23 cellular contexts compared by ENCODE assay signal in genomic region chr18:73947180-73947989, GRCh38.
DNase-seq lines count a peak whose midpoint lies in the region; ATAC-seq and TF ChIP-seq lines count a peak whose summit lies in the region.
"Had no signal": no experiment of that assay in that cellular context is flagged by ENCODE, and none has a peak within 500 bp of the region (broad histone marks: within the 10 kb centered on the region; RNA-seq: fewer than 3 reads in every experiment).

No MANE protein-coding gene starts in this region.

- TF ChIP-seq CTCF in Calu3 (IDR thresholded peaks at IDR 0.05; ENCODE audit: unreplicated experiment) (no peak), GM10248 (IDR thresholded peaks at IDR 0.05; ENCODE audit: control extremely low read depth, extremely low read depth, low read depth, missing control alignments) (no peak), colonic mucosa (IDR thresholded peaks at IDR 0.05) (no peak)

- intact Hi-C loops in Calu3 (cut with micrococcal nuclease; ENCODE audit: unreplicated experiment), result no loop called here
- intact Hi-C loops in colonic mucosa (cut with DNase I), result no loop called here

- no peak overlapping the region for H3K9ac ChIP-seq in colonic mucosa (ENCODE audit: low read depth in 2 of 2, low read length in 2 of 2)

- H3K4me3 ChIP-seq in mesodermal cell (ENCODE audit: extremely low read depth, insufficient read depth, low read length, poor library complexity, severe bottlenecking) (no peak overlapping the region), colonic mucosa (no peak overlapping the region)
- H3K4me3 ChIP-seq: HAP-1, heart right ventricle, left lung, sigmoid colon, SJCRH30, suprapubic skin had no signal

- H3K9me3 ChIP-seq in mesodermal cell (ENCODE audit: control insufficient read depth, low read length) (peaks cover 8% of the 10 kb centered on the region), colonic mucosa (no peaks in the 10 kb centered on the region)
- H3K9me3 ChIP-seq: HAP-1, sigmoid colon, SJCRH30, suprapubic skin had no signal

- POLR2A ChIA-PET in GM10248 (lab: Yijun Ruan, JAX), result no interaction called here

- H3K27ac Mint-ChIP-seq in Calu3 (ENCODE audit: unreplicated experiment), result peak overlapping the region; percentile 76
- H3K27ac Mint-ChIP-seq: activated CD4-positive, alpha-beta T cell treated with anti-CD3 and anti-CD28 coated beads, Interleukin-2, amount 10 ng/mL, durations not matched to agents 7 days and 5 days; activated naive CD8-positive, alpha-beta T cell treated with anti-CD3 and anti-CD28 coated beads, Interleukin-2, amount 10 ng/mL, durations not matched to agents 7 days and 5 days; activated T-helper 17 cell treated with anti-CD3 and anti-CD28 coated beads, Interleukin-2, amount 50 U/mL, for 72 hours; dendritic cell treated with granulocyte-macrophage colony-stimulating factor and Interleukin-4, amounts not matched to agents 40 ng/mL and 50 ng/mL, for 4 days; T-helper 1 cell treated with Interleukin-12 subunit alpha and Interleukin-12 subunit beta and Interleukin-4 antibody, amounts not matched to agents 30 μg/mL and 1 μg/mL, for 36 hours had no signal

- no peak for DNase-seq in Calu3
- peak; percentile 47 for DNase-seq in NCI-H2081 treated with DMSO at 0.1 percent for 48 hours (lab: John Stamatoyannopoulos, UW)
- no peak for DNase-seq in GM10248 (ENCODE audit: extremely low spot score)
- DNase-seq in stimulated activated CD4-positive, alpha-beta T cell treated with anti-CD3 and anti-CD28 coated beads, Interleukin-4, amount 100 ng/mL, for 4 hours, result no peak
- DNase-seq in colonic mucosa, result no peak
- DNase-seq: activated CD4-positive, alpha-beta T cell treated with anti-CD3 and anti-CD28 coated beads, Interleukin-2, amount 10 ng/mL, durations not matched to agents 7 days and 5 days; activated naive CD8-positive, alpha-beta T cell treated with anti-CD3 and anti-CD28 coated beads, Interleukin-2, amount 10 ng/mL, durations not matched to agents 7 days and 5 days; GDM1; heart right ventricle; KBM-7; left lung; midbrain; nephron progenitor cell; sigmoid colon; SJCRH30 had no signal

- no peak overlapping the region for H3K4me3 Mint-ChIP-seq in Calu3 (ENCODE audit: low read depth, unreplicated experiment)
- H3K4me3 Mint-ChIP-seq: activated CD4-positive, alpha-beta T cell treated with anti-CD3 and anti-CD28 coated beads, Interleukin-2, amount 10 ng/mL, durations not matched to agents 7 days and 5 days; activated naive CD8-positive, alpha-beta T cell treated with anti-CD3 and anti-CD28 coated beads, Interleukin-2, amount 10 ng/mL, durations not matched to agents 7 days and 5 days; activated T-helper 17 cell treated with anti-CD3 and anti-CD28 coated beads, Interleukin-2, amount 50 U/mL, for 72 hours; dendritic cell treated with granulocyte-macrophage colony-stimulating factor and Interleukin-4, amounts not matched to agents 40 ng/mL and 50 ng/mL, for 4 days; nephron progenitor cell; T-helper 1 cell treated with Interleukin-12 subunit alpha and Interleukin-12 subunit beta and Interleukin-4 antibody, amounts not matched to agents 30 μg/mL and 1 μg/mL, for 36 hours had no signal

- no TSS peak for BruUV-seq in Calu3 (replicated peaks; lab: Mats Ljungman, UMichigan)

- H3K4me1 ChIP-seq in mesodermal cell (ENCODE audit: control insufficient read depth, insufficient read depth, low read length, poor library complexity, severe bottlenecking) (peaks cover 35% of the 10 kb centered on the region), colonic mucosa (no peaks in the 10 kb centered on the region)
- H3K4me1 ChIP-seq: HAP-1, heart right ventricle, left lung, sigmoid colon, SJCRH30, suprapubic skin had no signal

- H3K36me3 ChIP-seq in mesodermal cell (ENCODE audit: control insufficient read depth, insufficient read depth, low read length) (no peaks in the 10 kb centered on the region), colonic mucosa (no peaks in the 10 kb centered on the region)
- H3K36me3 ChIP-seq: HAP-1, heart right ventricle, left lung, sigmoid colon, SJCRH30, suprapubic skin had no signal

- H3K36me3 Mint-ChIP-seq in Calu3 (ENCODE audit: insufficient read depth, unreplicated experiment), result no peaks in the 10 kb centered on the region
- H3K36me3 Mint-ChIP-seq: activated naive CD8-positive, alpha-beta T cell treated with anti-CD3 and anti-CD28 coated beads, Interleukin-2, amount 10 ng/mL, durations not matched to agents 7 days and 5 days had no signal

- H3K27me3 Mint-ChIP-seq in Calu3 (ENCODE audit: unreplicated experiment), result no peaks in the 10 kb centered on the region
- H3K27me3 Mint-ChIP-seq: activated CD4-positive, alpha-beta T cell treated with anti-CD3 and anti-CD28 coated beads, Interleukin-2, amount 10 ng/mL, durations not matched to agents 7 days and 5 days had no signal

- H3K27ac ChIP-seq in cingulate gyrus (ENCODE audit: low read depth, low read length), result peak overlapping the region; percentile 71
- peak overlapping the region; percentile 88 for H3K27ac ChIP-seq in mesodermal cell (ENCODE audit: low read depth, low read length, severe bottlenecking)
- no peak overlapping the region for H3K27ac ChIP-seq in colonic mucosa
- H3K27ac ChIP-seq: heart right ventricle, left lung, sigmoid colon, SJCRH30, suprapubic skin had no signal

- ATAC-seq in GM19324 (IDR thresholded peaks at IDR 0.05; ENCODE audit: low FRiP score, unreplicated experiment), result no peak
- ATAC-seq: activated T-helper 17 cell treated with anti-CD3 and anti-CD28 coated beads, Interleukin-2, amount 50 U/mL, for 72 hours; heart right ventricle; left lung had no signal

- CTCF ChIA-PET in Calu3 (lab: Charles Lee) (interaction anchor here (0.8 kb wide), 1 partner anchor 27 kb away, joined by 3 read pairs; no protein-coding TSS in a partner anchor), GM10248 (lab: Yijun Ruan, JAX) (interaction anchor here (1.4 to 2.3 kb wide), 5 partner anchors 8 to 82 kb away, joined by 3 to 6 read pairs (median 4); no protein-coding TSS in a partner anchor)

- no peaks in the 10 kb centered on the region for H3K9me3 Mint-ChIP-seq in Calu3 (ENCODE audit: low read depth, unreplicated experiment)
- H3K9me3 Mint-ChIP-seq: activated CD4-positive, alpha-beta T cell treated with anti-CD3 and anti-CD28 coated beads, Interleukin-2, amount 10 ng/mL, durations not matched to agents 7 days and 5 days; activated naive CD8-positive, alpha-beta T cell treated with anti-CD3 and anti-CD28 coated beads, Interleukin-2, amount 10 ng/mL, durations not matched to agents 7 days and 5 days; activated T-helper 17 cell treated with anti-CD3 and anti-CD28 coated beads, Interleukin-2, amount 50 U/mL, for 72 hours; dendritic cell treated with granulocyte-macrophage colony-stimulating factor and Interleukin-4, amounts not matched to agents 40 ng/mL and 50 ng/mL, for 4 days; T-helper 1 cell treated with Interleukin-12 subunit alpha and Interleukin-12 subunit beta and Interleukin-4 antibody, amounts not matched to agents 30 μg/mL and 1 μg/mL, for 36 hours had no signal

- H3K27me3 ChIP-seq in colonic mucosa, result no peaks in the 10 kb centered on the region
- H3K27me3 ChIP-seq: heart right ventricle, left lung, sigmoid colon, SJCRH30, suprapubic skin had no signal

- 92 to 100% methylated on average over 2 to 3 of the region's 6 CpGs for WGBS in mesodermal cell (ENCODE audit: insufficient coverage in 2 of 2), 2 experiments

- peaks cover 23% of the 10 kb centered on the region for H3K4me1 Mint-ChIP-seq in Calu3 (ENCODE audit: low read depth, unreplicated experiment)
- H3K4me1 Mint-ChIP-seq: activated CD4-positive, alpha-beta T cell treated with anti-CD3 and anti-CD28 coated beads, Interleukin-2, amount 10 ng/mL, durations not matched to agents 7 days and 5 days; activated naive CD8-positive, alpha-beta T cell treated with anti-CD3 and anti-CD28 coated beads, Interleukin-2, amount 10 ng/mL, durations not matched to agents 7 days and 5 days; activated T-helper 17 cell treated with anti-CD3 and anti-CD28 coated beads, Interleukin-2, amount 50 U/mL, for 72 hours had no signal
